ENCODE assay signal across 19 cellular contexts in genomic region chr1:18176619-18177018, GRCh38.
"Had no signal": no experiment of that assay in that cellular context is flagged by ENCODE, and none has a peak within 500 bp of the region (broad histone marks: within the 10 kb centered on the region; RNA-seq: fewer than 3 reads in every experiment).

No MANE protein-coding gene starts in this region.

- H3K4me1 Mint-ChIP-seq: activated CD4-positive, alpha-beta memory T cell treated with anti-CD3 and anti-CD28 coated beads, Interleukin-2, amount 10 ng/mL, durations not matched to agents 7 days and 5 days; activated CD4-positive, alpha-beta T cell treated with anti-CD3 and anti-CD28 coated beads, Interleukin-2, amount 10 ng/mL, durations not matched to agents 7 days and 5 days; activated T-helper 17 cell treated with anti-CD3 and anti-CD28 coated beads, Interleukin-2, amount 50 U/mL, for 72 hours; T-helper 17 cell had no signal

- H3K36me3 Mint-ChIP-seq: activated naive CD8-positive, alpha-beta T cell; brain had no signal

- H3K9me3 Mint-ChIP-seq: activated CD4-positive, alpha-beta memory T cell treated with anti-CD3 and anti-CD28 coated beads, Interleukin-2, amount 10 ng/mL, durations not matched to agents 7 days and 5 days; activated CD4-positive, alpha-beta T cell treated with anti-CD3 and anti-CD28 coated beads, Interleukin-2, amount 10 ng/mL, durations not matched to agents 7 days and 5 days; activated naive CD4-positive, alpha-beta T cell treated with anti-CD3 and anti-CD28 coated beads for 36 hours; activated T-helper 17 cell treated with anti-CD3 and anti-CD28 coated beads, Interleukin-2, amount 50 U/mL, for 72 hours had no signal

- H3K27ac Mint-ChIP-seq: activated CD4-positive, alpha-beta memory T cell treated with anti-CD3 and anti-CD28 coated beads, Interleukin-2, amount 10 ng/mL, durations not matched to agents 7 days and 5 days; activated CD4-positive, alpha-beta T cell treated with anti-CD3 and anti-CD28 coated beads, Interleukin-2, amount 10 ng/mL, durations not matched to agents 7 days and 5 days; activated naive CD4-positive, alpha-beta T cell treated with anti-CD3 and anti-CD28 coated beads for 36 hours; activated naive CD8-positive, alpha-beta T cell; activated T-helper 17 cell treated with anti-CD3 and anti-CD28 coated beads, Interleukin-2, amount 50 U/mL, for 72 hours; T-helper 17 cell had no signal

- H3K4me3 Mint-ChIP-seq: activated CD4-positive, alpha-beta memory T cell treated with anti-CD3 and anti-CD28 coated beads, Interleukin-2, amount 10 ng/mL, durations not matched to agents 7 days and 5 days; activated CD4-positive, alpha-beta T cell treated with anti-CD3 and anti-CD28 coated beads, Interleukin-2, amount 10 ng/mL, durations not matched to agents 7 days and 5 days; activated naive CD4-positive, alpha-beta T cell treated with anti-CD3 and anti-CD28 coated beads for 36 hours; activated naive CD8-positive, alpha-beta T cell; activated T-helper 17 cell treated with anti-CD3 and anti-CD28 coated beads, Interleukin-2, amount 50 U/mL, for 72 hours; brain; T-helper 17 cell had no signal

- DNase-seq: activated CD4-positive, alpha-beta memory T cell treated with anti-CD3 and anti-CD28 coated beads, Interleukin-2, amount 10 ng/mL, durations not matched to agents 7 days and 5 days; activated CD4-positive, alpha-beta T cell treated with anti-CD3 and anti-CD28 coated beads, Interleukin-2, amount 10 ng/mL, durations not matched to agents 7 days and 5 days; activated CD4-positive, CD25-positive, alpha-beta regulatory T cell; activated gamma-delta T cell; activated naive CD4-positive, alpha-beta T cell treated with anti-CD3 and anti-CD28 coated beads for 36 hours; activated T-cell treated with anti-CD3 and anti-CD28 coated beads for 4 hours; activated T-cell treated with anti-CD3 and anti-CD28 coated beads, Interleukin-2, amount 50 U/mL, for 48 hours; NCI-H1105 treated with DMSO at 0.1 percent for 48 hours; NCI-H1436 treated with DMSO at 0.1 percent for 48 hours; NCI-H187; NCI-H2081; NCI-H226; PC-3; SHP77 treated with DMSO at 0.1 percent for 48 hours; T-helper 17 cell; T-helper 9 cell had no signal

- ATAC-seq: activated T-helper 17 cell treated with anti-CD3 and anti-CD28 coated beads, Interleukin-2, amount 50 U/mL, for 72 hours; PC-3; T-helper 17 cell had no signal
